In genomic region chr22:36611241-36611976, GRCh38 we compare ENCODE assay signal across 1 cellular context.
TF ChIP-seq lines count a peak whose summit lies in the region.

No MANE protein-coding gene starts in this region.

TF ChIP-seq in H1, 55 proteins besides CTCF, POLR2A, EP300 and RAD21:
- no peak for TF ChIP-seq E2F6 (IDR thresholded peaks at IDR 0.05)
- no peak for TF ChIP-seq GTF2F1 (IDR thresholded peaks at IDR 0.05; ENCODE audit: borderline replicate concordance, low read depth, low read length)
- TF ChIP-seq ATF3 (IDR thresholded peaks at IDR 0.05; ENCODE audit: insufficient read depth, low read depth, low read length): no peak
- TF ChIP-seq CEBPB (IDR thresholded peaks at IDR 0.05; ENCODE audit: low read depth, low read length): no peak
- TF ChIP-seq, protein P1, sequence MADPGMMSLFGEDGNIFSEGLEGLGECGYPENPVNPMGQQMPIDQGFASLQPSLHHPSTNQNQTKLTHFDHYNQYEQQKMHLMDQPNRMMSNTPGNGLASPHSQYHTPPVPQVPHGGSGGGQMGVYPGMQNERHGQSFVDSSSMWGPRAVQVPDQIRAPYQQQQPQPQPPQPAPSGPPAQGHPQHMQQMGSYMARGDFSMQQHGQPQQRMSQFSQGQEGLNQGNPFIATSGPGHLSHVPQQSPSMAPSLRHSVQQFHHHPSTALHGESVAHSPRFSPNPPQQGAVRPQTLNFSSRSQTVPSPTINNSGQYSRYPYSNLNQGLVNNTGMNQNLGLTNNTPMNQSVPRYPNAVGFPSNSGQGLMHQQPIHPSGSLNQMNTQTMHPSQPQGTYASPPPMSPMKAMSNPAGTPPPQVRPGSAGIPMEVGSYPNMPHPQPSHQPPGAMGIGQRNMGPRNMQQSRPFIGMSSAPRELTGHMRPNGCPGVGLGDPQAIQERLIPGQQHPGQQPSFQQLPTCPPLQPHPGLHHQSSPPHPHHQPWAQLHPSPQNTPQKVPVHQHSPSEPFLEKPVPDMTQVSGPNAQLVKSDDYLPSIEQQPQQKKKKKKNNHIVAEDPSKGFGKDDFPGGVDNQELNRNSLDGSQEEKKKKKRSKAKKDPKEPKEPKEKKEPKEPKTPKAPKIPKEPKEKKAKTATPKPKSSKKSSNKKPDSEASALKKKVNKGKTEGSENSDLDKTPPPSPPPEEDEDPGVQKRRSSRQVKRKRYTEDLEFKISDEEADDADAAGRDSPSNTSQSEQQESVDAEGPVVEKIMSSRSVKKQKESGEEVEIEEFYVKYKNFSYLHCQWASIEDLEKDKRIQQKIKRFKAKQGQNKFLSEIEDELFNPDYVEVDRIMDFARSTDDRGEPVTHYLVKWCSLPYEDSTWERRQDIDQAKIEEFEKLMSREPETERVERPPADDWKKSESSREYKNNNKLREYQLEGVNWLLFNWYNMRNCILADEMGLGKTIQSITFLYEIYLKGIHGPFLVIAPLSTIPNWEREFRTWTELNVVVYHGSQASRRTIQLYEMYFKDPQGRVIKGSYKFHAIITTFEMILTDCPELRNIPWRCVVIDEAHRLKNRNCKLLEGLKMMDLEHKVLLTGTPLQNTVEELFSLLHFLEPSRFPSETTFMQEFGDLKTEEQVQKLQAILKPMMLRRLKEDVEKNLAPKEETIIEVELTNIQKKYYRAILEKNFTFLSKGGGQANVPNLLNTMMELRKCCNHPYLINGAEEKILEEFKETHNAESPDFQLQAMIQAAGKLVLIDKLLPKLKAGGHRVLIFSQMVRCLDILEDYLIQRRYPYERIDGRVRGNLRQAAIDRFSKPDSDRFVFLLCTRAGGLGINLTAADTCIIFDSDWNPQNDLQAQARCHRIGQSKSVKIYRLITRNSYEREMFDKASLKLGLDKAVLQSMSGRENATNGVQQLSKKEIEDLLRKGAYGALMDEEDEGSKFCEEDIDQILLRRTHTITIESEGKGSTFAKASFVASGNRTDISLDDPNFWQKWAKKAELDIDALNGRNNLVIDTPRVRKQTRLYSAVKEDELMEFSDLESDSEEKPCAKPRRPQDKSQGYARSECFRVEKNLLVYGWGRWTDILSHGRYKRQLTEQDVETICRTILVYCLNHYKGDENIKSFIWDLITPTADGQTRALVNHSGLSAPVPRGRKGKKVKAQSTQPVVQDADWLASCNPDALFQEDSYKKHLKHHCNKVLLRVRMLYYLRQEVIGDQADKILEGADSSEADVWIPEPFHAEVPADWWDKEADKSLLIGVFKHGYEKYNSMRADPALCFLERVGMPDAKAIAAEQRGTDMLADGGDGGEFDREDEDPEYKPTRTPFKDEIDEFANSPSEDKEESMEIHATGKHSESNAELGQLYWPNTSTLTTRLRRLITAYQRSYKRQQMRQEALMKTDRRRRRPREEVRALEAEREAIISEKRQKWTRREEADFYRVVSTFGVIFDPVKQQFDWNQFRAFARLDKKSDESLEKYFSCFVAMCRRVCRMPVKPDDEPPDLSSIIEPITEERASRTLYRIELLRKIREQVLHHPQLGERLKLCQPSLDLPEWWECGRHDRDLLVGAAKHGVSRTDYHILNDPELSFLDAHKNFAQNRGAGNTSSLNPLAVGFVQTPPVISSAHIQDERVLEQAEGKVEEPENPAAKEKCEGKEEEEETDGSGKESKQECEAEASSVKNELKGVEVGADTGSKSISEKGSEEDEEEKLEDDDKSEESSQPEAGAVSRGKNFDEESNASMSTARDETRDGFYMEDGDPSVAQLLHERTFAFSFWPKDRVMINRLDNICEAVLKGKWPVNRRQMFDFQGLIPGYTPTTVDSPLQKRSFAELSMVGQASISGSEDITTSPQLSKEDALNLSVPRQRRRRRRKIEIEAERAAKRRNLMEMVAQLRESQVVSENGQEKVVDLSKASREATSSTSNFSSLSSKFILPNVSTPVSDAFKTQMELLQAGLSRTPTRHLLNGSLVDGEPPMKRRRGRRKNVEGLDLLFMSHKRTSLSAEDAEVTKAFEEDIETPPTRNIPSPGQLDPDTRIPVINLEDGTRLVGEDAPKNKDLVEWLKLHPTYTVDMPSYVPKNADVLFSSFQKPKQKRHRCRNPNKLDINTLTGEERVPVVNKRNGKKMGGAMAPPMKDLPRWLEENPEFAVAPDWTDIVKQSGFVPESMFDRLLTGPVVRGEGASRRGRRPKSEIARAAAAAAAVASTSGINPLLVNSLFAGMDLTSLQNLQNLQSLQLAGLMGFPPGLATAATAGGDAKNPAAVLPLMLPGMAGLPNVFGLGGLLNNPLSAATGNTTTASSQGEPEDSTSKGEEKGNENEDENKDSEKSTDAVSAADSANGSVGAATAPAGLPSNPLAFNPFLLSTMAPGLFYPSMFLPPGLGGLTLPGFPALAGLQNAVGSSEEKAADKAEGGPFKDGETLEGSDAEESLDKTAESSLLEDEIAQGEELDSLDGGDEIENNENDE (IDR thresholded peaks at IDR 0.05; ENCODE audit: insufficient replicate concordance, low read length): no peak
- TF ChIP-seq BACH1 (IDR thresholded peaks at IDR 0.05; ENCODE audit: low read length): no peak
- TF ChIP-seq POU5F1 (IDR thresholded peaks at IDR 0.05; ENCODE audit: low read depth, low read length): no peak
- no peak for TF ChIP-seq SP4 (IDR thresholded peaks at IDR 0.05; ENCODE audit: low read length)
- TF ChIP-seq RBBP5 (IDR thresholded peaks at IDR 0.05; ENCODE audit: borderline replicate concordance, low read depth, low read length): no peak
- TF ChIP-seq ASH2L (IDR thresholded peaks at IDR 0.05; ENCODE audit: low read length): no peak
- no peak for TF ChIP-seq RFX5 (IDR thresholded peaks at IDR 0.05; ENCODE audit: borderline replicate concordance, low read depth, low read length)
- TF ChIP-seq NRF1 (IDR thresholded peaks at IDR 0.05; ENCODE audit: low read depth, low read length): no peak
- TF ChIP-seq SP1 (IDR thresholded peaks at IDR 0.05; ENCODE audit: low read depth, low read length): no peak
- no peak for TF ChIP-seq HDAC6 (IDR thresholded peaks at IDR 0.05; ENCODE audit: low read depth, low read length)
- TF ChIP-seq CBX5 (IDR thresholded peaks at IDR 0.05; ENCODE audit: low read depth, low read length): no peak
- no peak for TF ChIP-seq CBX8 (IDR thresholded peaks at IDR 0.05; ENCODE audit: borderline replicate concordance, low read depth, low read length)
